In genomic region chr11:46593550-46594382, GRCh38 we compare ENCODE assay signal across 8 cellular contexts. TPM values are rescaled to one million over a fixed set of nuclear protein-coding genes. Genes with fewer than 3 reads are reported as not detected.
DNase-seq lines count a peak whose midpoint lies in the region; ATAC-seq and TF ChIP-seq lines count a peak whose summit lies in the region.

Gene AMBRA1 (minus strand): TSS chr11:46594023. CDS start chr11:46548380, 45,643 bp downstream.

- no peaks in the 10 kb centered on the region for H3K27me3 Mint-ChIP-seq in T-helper 17 cell

- peaks cover 33% of the 10 kb centered on the region for H3K4me1 Mint-ChIP-seq in T-helper 17 cell

- peak within 1 kb of the TSS; percentile 78 to 81 for H3K4me3 ChIP-seq in right atrium auricular region
- peak within 1 kb of the TSS; percentile 99 for H3K4me3 ChIP-seq in psoas muscle
- H3K4me3 ChIP-seq in urinary bladder (ENCODE audit: low read depth, low read length), result peak within 1 kb of the TSS; percentile 97

- H3K27ac ChIP-seq in angular gyrus (ENCODE audit: low read depth, low read length) (peak within 1 kb of the TSS; percentile 94), right atrium auricular region (peak within 1 kb of the TSS; percentile 85 to 87), psoas muscle (peak within 1 kb of the TSS; percentile 79), urinary bladder (ENCODE audit: low read depth) (peak within 1 kb of the TSS; percentile 92)

- TF ChIP-seq CTCF in GM13977 (IDR thresholded peaks at IDR 0.05; ENCODE audit: extremely low read depth, insufficient read depth, missing control alignments), result no peak
- peak in 1 of 2 donors; percentile 20 for TF ChIP-seq CTCF in right atrium auricular region (IDR thresholded peaks at IDR 0.05)
- TF ChIP-seq CTCF in psoas muscle (IDR thresholded peaks at IDR 0.05), result no peak

- peak; percentile 85 for ATAC-seq in HG02870 (IDR thresholded peaks at IDR 0.05; ENCODE audit: unreplicated experiment)
- peak; percentile 96 for ATAC-seq in T-helper 17 cell
- ATAC-seq in psoas muscle, result peak; percentile 93 to 97 (median 95)

- H3K36me3 ChIP-seq in right atrium auricular region (no peaks in the 10 kb centered on the region), psoas muscle (ENCODE audit: insufficient read depth in 1 of 2, low read depth in 1 of 2) (no peaks in the 10 kb centered on the region), urinary bladder (ENCODE audit: insufficient read depth) (no peaks in the 10 kb centered on the region)

- peaks cover 6% of the 10 kb centered on the region for H3K36me3 Mint-ChIP-seq in T-helper 17 cell (ENCODE audit: low read depth)

- 1% methylated on average over 50 to 54 of the region's 54 CpGs for WGBS in psoas muscle, 3 donors
- 2% methylated on average over 54 of the region's 54 CpGs for WGBS in urinary bladder

- peak within 1 kb of the TSS; percentile 97 for H3K4me3 Mint-ChIP-seq in T-helper 17 cell

- H3K27ac Mint-ChIP-seq in T-helper 17 cell, result peak within 1 kb of the TSS; percentile 95

- DNase-seq in GM13977 (ENCODE audit: low spot score) (peak; percentile 90), NCI-H1694 (lab: John Stamatoyannopoulos, UW) (peak; percentile 67), T-helper 17 cell (peak; percentile 50 to 71 (median 60)), right atrium auricular region (ENCODE audit: low spot score) (peak; percentile 91), psoas muscle (peak; percentile 86 to 91)

- H3K9me3 ChIP-seq in T-helper 17 cell (ENCODE audit: control insufficient read depth, low read length, poor library complexity, severe bottlenecking) (no peaks in the 10 kb centered on the region), right atrium auricular region (no peaks in the 10 kb centered on the region), psoas muscle (no peaks in the 10 kb centered on the region)

- intact Hi-C loops in psoas muscle (cut with DNase I), result loop anchor here in 1 of 2 donors (5.0 kb wide), 1 partner anchor 36 kb away; no protein-coding TSS in a partner anchor

- H3K27me3 ChIP-seq in right atrium auricular region, result no peaks in the 10 kb centered on the region
- no peaks in the 10 kb centered on the region for H3K27me3 ChIP-seq in psoas muscle (ENCODE audit: insufficient read depth in 3 of 3, low read length in 2 of 3)

- H3K4me1 ChIP-seq in right atrium auricular region (peaks cover 0 to 41% of the 10 kb centered on the region in 2 donors), psoas muscle (peaks cover 29% of the 10 kb centered on the region), urinary bladder (ENCODE audit: insufficient read depth) (peaks cover 3% of the 10 kb centered on the region)

- in situ Hi-C loops in GM13977 (cut with MboI; ENCODE audit: low pct_unique_long_range_greater_than_20kb, low sequenced_read_pairs, unreplicated experiment), result no loop called here

RNA-seq across cellular contexts. Expression of gene AMBRA1, which starts in this region (rescaled TPM):
- 10 to 100 TPM; 47.3 to 52.2 TPM for total RNA-seq in T-helper 17 cell
- total RNA-seq in right atrium auricular region, result 10 to 100 TPM; 16.8 to 22.0 TPM
- 10 to 100 TPM; 10.8 to 23.5 (median 18.5) TPM for total RNA-seq in psoas muscle
- polyA plus RNA-seq in psoas muscle, result 10 to 100 TPM in 1 of 3 donors, 1 to 10 TPM in 2; 5.1 to 10.8 (median 5.3) TPM
- 22.9 TPM for total RNA-seq in urinary bladder
- polyA plus RNA-seq in urinary bladder, result 21.9 TPM

Comparison
In these comparisons a context has a peak if more than half of its experiments do, and no peak if none do; other contexts are left out.
1. Peak in every context shown above with its lines: DNase-seq, ATAC-seq, H3K4me3 ChIP-seq and H3K27ac ChIP-seq.